In genomic region chr1:16026723-16027484, GRCh38 we compare ENCODE assay signal across 8 cellular contexts. TPM values are rescaled to one million over a fixed set of nuclear protein-coding genes. Genes with fewer than 3 reads are reported as not detected.
DNase-seq lines count a peak whose midpoint lies in the region; ATAC-seq, FAIRE-seq and TF ChIP-seq lines count a peak whose summit lies in the region.

No MANE protein-coding gene starts in this region.

- H3K36me3 ChIP-seq in HUES48 (ENCODE audit: control insufficient read depth, insufficient read depth, low read length) (no peaks in the 10 kb centered on the region), right atrium auricular region (no peaks in the 10 kb centered on the region)

- no peak for FAIRE-seq in RCC 7860 (lab: Jason Lieb, UNC)

- peaks cover 10% of the 10 kb centered on the region; the same call in 1 of the 2 replicates for H3K4me1 ChIP-seq in HUES48 (ENCODE audit: control insufficient read depth, insufficient read depth, low read length)
- H3K4me1 ChIP-seq in right atrium auricular region: peaks cover 0 to 13% of the 10 kb centered on the region in 2 donors

- H3K4me3 ChIP-seq in HUES48 (ENCODE audit: low read depth, low read length): peak overlapping the region; percentile 60
- peak overlapping the region; percentile 14 to 38 for H3K4me3 ChIP-seq in right atrium auricular region

- H3K9ac ChIP-seq in HUES48 (ENCODE audit: low read depth, low read length): no peak overlapping the region

- no peaks in the 10 kb centered on the region for H3K9me3 ChIP-seq in HUES48 (ENCODE audit: control insufficient read depth, insufficient read depth, low read length)
- no peaks in the 10 kb centered on the region for H3K9me3 ChIP-seq in right atrium auricular region

- H3K27me3 ChIP-seq in HUES48 (ENCODE audit: control insufficient read depth, insufficient read depth, low read length): peaks cover 14% of the 10 kb centered on the region
- no peaks in the 10 kb centered on the region for H3K27me3 ChIP-seq in right atrium auricular region

- no peak for TF ChIP-seq CTCF in right atrium auricular region (IDR thresholded peaks at IDR 0.05)

- H3K27ac ChIP-seq in HUES48 (ENCODE audit: low read depth, low read length) (no peak overlapping the region), right atrium auricular region (peak overlapping the region; percentile 36 to 53)

- ATAC-seq in HG02678 (IDR thresholded peaks at IDR 0.05; ENCODE audit: unreplicated experiment) (no peak), HG02610 (IDR thresholded peaks at IDR 0.05; ENCODE audit: unreplicated experiment) (no peak)

- DNase-seq in activated CD4-positive, alpha-beta T cell treated with anti-CD3 and anti-CD28 coated beads for 48 hours: peak; percentile 36
- no peak for DNase-seq in right atrium auricular region (ENCODE audit: low spot score)
- DNase-seq in stimulated activated CD4-positive, alpha-beta T cell treated with anti-CD3 and anti-CD28 coated beads, TNF-alpha, amount 100 ng/mL, for 4 hours (ENCODE audit: low read depth in 3 of 3): peak; percentile 20 to 26 (median 21)
- DNase-seq in RCC 7860 (ENCODE audit: low spot score): no peak
- no peak for DNase-seq in DMS79 treated with DMSO at 0.1 percent for 48 hours (lab: John Stamatoyannopoulos, UW)

RNA-seq across cellular contexts. Expression of gene CLCNKA, which starts 5.1 kb away (rescaled TPM):
- total RNA-seq in right atrium auricular region: under 1 TPM in 1 of 2 donors, not detected in 1; 0.20 TPM

RNA-seq across cellular contexts. Expression of gene HSPB7, which starts 9.1 kb away (rescaled TPM):
- total RNA-seq in right atrium auricular region: 1,000 to 10,000 TPM; 1,082 to 1,229 TPM

RNA-seq across cellular contexts. Expression of gene CLCNKB, which starts 16.7 kb away (rescaled TPM):
- 1 to 10 TPM; 3.9 to 4.6 TPM for total RNA-seq in right atrium auricular region

RNA-seq across cellular contexts. Expression of gene SRARP, which starts 22.9 kb away (rescaled TPM):
- under 1 TPM in 1 of 2 donors, not detected in 1; 0.31 TPM for total RNA-seq in right atrium auricular region

RNA-seq across cellular contexts. Expression of gene FAM131C, which starts 46.5 kb away (rescaled TPM):
- 1 to 10 TPM; 5.2 to 8.7 TPM for total RNA-seq in right atrium auricular region

Comparison
In these comparisons a context has a peak if more than half of its experiments do, and no peak if none do; other contexts are left out.
1. DNase-seq: peak in activated CD4-positive, alpha-beta T cell treated with anti-CD3 and anti-CD28 coated beads for 48 hours (single experiment) and stimulated activated CD4-positive, alpha-beta T cell treated with anti-CD3 and anti-CD28 coated beads, TNF-alpha, amount 100 ng/mL, for 4 hours (3 of 3); none in right atrium auricular region (single experiment), RCC 7860 (single experiment) and DMS79 treated with DMSO at 0.1 percent for 48 hours (single experiment).